In the genomic region with DNA sequence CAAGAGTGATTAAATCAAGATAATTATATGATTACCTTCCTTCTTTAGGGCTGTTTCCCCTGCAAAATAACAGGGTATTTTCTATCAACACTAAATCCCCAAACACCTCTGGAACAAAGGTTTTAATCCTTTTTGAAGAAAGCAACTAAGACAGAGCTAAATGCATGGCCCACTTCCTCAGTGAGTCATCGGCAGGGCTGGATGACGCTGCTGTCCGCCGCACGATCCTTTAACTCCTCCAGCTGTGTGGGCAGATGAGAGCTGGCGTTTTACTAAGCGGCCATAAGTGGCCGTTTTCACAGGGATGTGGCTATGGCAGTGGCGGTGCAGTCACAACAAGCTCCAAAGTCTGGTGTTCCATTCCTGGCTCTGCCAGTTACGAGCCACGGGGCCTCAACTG, we compare ENCODE assay signal across 13 cellular contexts.
DNase-seq lines count a peak whose midpoint lies in the region; FAIRE-seq and TF ChIP-seq lines count a peak whose summit lies in the region.
"Had no signal": no experiment of that assay in that cellular context is flagged by ENCODE, and none has a peak within 500 bp of the region (broad histone marks: within the 10 kb centered on the region; RNA-seq: fewer than 3 reads in every experiment).

No MANE protein-coding gene starts in this region.

- TF ChIP-seq CTCF in endothelial cell of umbilical vein (IDR thresholded peaks at IDR 0.05; ENCODE audit: extremely low read depth in 1 of 2, insufficient read depth in 1 of 2, low read depth in 1 of 2, low read length in 2 of 2) (no peak), tibial nerve (IDR thresholded peaks at IDR 0.05) (no peak), GM20000 (IDR thresholded peaks at IDR 0.05; ENCODE audit: extremely low read depth, missing control alignments) (no peak)

- dilution Hi-C loops in endothelial cell of umbilical vein (cut with MboI; ENCODE audit: extremely low pct_ligation_motif_present, low sequenced_read_pairs): no loop called here

- TF ChIP-seq EP300 in tibial nerve (IDR thresholded peaks at IDR 0.05): no peak

- H3K9me3 ChIP-seq in endothelial cell of umbilical vein (replicated peaks; ENCODE audit: control insufficient read depth, insufficient read depth, low read length): no peaks in the 10 kb centered on the region
- no peaks in the 10 kb centered on the region for H3K9me3 ChIP-seq in tibial nerve

- CTCF ChIA-PET in endothelial cell of umbilical vein (lab: Charles Lee): interaction anchor here (1.2 to 1.3 kb wide), 2 partner anchors 10 to 12 kb away, joined by 3 read pairs; no protein-coding TSS in a partner anchor

- no TSS peak for BruUV-seq in endothelial cell of umbilical vein (replicated peaks; lab: Mats Ljungman, UMichigan)

- POLR2A ChIA-PET in endothelial cell of umbilical vein (lab: Charles Lee): no interaction called here

- H3K36me3 ChIP-seq in endothelial cell of umbilical vein (ENCODE audit: control insufficient read depth in 2 of 2, extremely low read depth in 1 of 2, insufficient read depth in 2 of 2, low read length in 2 of 2) (peaks cover 0 to under 1% of the 10 kb centered on the region in 2 experiments), tibial nerve (peaks cover 0 to 45% (median 0%) of the 10 kb centered on the region in 3 donors)

- no peak overlapping the region for H3K4me2 ChIP-seq in endothelial cell of umbilical vein (ENCODE audit: insufficient read depth, low read length)

- no peaks in the 10 kb centered on the region for H3K27me3 ChIP-seq in endothelial cell of umbilical vein (ENCODE audit: control insufficient read depth in 2 of 2, insufficient read depth in 2 of 2, low read length in 2 of 2)
- H3K27me3 ChIP-seq in tibial nerve: no peaks in the 10 kb centered on the region

- H3K4me1 ChIP-seq in endothelial cell of umbilical vein (ENCODE audit: control insufficient read depth, extremely low read depth, insufficient read depth, low read length) (no peaks in the 10 kb centered on the region), tibial nerve (no peaks in the 10 kb centered on the region)

- in situ Hi-C loops in ACHN (cut with HindIII; ENCODE audit: low pct_ligation_motif_present, low pct_unique_long_range_greater_than_20kb, low sequenced_read_pairs): no loop called here

- intact Hi-C loops in endothelial cell of umbilical vein (cut with micrococcal nuclease): loop anchor here (10.0 kb wide), 1 partner anchor 177 kb away; no protein-coding TSS in a partner anchor

- 83 to 92% methylated on average over 9 to 11 of the region's 11 CpGs for WGBS in tibial nerve, 2 donors

- DNase-seq in HTR-8/SVneo (ENCODE audit: insufficient read length, low spot score) (peak; percentile 8), endothelial cell of umbilical vein (ENCODE audit: low read depth, low spot score) (peak; percentile 6), superior temporal gyrus (ENCODE audit: extremely low spot score) (peak; percentile 50), tibial nerve (ENCODE audit: low spot score in 2 of 2) (no peak), ACHN (no peak), GM20000 (ENCODE audit: low spot score) (no peak)
- DNase-seq: CD4-positive, alpha-beta memory T cell; GDM1; left colon; NCI-H226; stimulated activated CD4-positive, alpha-beta T cell treated with anti-CD3 and anti-CD28 coated beads, Interleukin-1b, Interleukin-23, amount 100 ng/mL, for 48 hours; stimulated activated CD8-positive, alpha-beta memory T cell treated with anti-CD3 and anti-CD28 coated beads, Interleukin-4, amount 100 ng/mL, for 48 hours had no signal

- H3K9ac ChIP-seq in endothelial cell of umbilical vein (replicated peaks; ENCODE audit: extremely low read depth, insufficient read depth, low read length): no peak overlapping the region

- H3K27ac ChIP-seq in endothelial cell of umbilical vein (ENCODE audit: insufficient read depth, low read depth, low read length) (no peak overlapping the region), tibial nerve (no peak overlapping the region)

- FAIRE-seq in HTR-8/SVneo (lab: Jason Lieb, UNC) (no peak), endothelial cell of umbilical vein (lab: Jason Lieb, UNC) (no peak)

- H3K4me3 ChIP-seq in endothelial cell of umbilical vein (replicated peaks in 1 of 3; ENCODE audit: insufficient read depth in 1 of 3, low read depth in 1 of 3, low read length in 3 of 3) (no peak overlapping the region), tibial nerve (no peak overlapping the region)

- TF ChIP-seq POLR2A in endothelial cell of umbilical vein (IDR thresholded peaks at IDR 0.05; ENCODE audit: low read depth, low read length): no peak
- TF ChIP-seq POLR2A in tibial nerve (IDR thresholded peaks at IDR 0.05): no peak

- no peaks in the 10 kb centered on the region for H4K20me1 ChIP-seq in endothelial cell of umbilical vein (replicated peaks; ENCODE audit: control insufficient read depth, extremely low read depth, insufficient read depth, low read length)

- no peaks in the 10 kb centered on the region for H3K9me1 ChIP-seq in endothelial cell of umbilical vein (replicated peaks; ENCODE audit: control insufficient read depth, extremely low read depth, insufficient read depth, low read length)

- no peaks in the 10 kb centered on the region for H3K79me2 ChIP-seq in endothelial cell of umbilical vein (ENCODE audit: control insufficient read depth, insufficient read depth, low read length)

- no peak overlapping the region for H2AFZ ChIP-seq in endothelial cell of umbilical vein (ENCODE audit: low read depth, low read length)

TF ChIP-seq in PFSK-1, 5 proteins besides CTCF, POLR2A, EP300 and RAD21 (continues in another document):
- TF ChIP-seq TAF1 (IDR thresholded peaks at IDR 0.05; ENCODE audit: borderline replicate concordance, insufficient read depth, low read length): no peak
- no peak for TF ChIP-seq SIN3A (IDR thresholded peaks at IDR 0.05; ENCODE audit: borderline replicate concordance, insufficient read depth, low read length)
- no peak for TF ChIP-seq POLR2AphosphoS5 (IDR thresholded peaks at IDR 0.05; ENCODE audit: low read depth, low read length)
- TF ChIP-seq, protein P1, sequence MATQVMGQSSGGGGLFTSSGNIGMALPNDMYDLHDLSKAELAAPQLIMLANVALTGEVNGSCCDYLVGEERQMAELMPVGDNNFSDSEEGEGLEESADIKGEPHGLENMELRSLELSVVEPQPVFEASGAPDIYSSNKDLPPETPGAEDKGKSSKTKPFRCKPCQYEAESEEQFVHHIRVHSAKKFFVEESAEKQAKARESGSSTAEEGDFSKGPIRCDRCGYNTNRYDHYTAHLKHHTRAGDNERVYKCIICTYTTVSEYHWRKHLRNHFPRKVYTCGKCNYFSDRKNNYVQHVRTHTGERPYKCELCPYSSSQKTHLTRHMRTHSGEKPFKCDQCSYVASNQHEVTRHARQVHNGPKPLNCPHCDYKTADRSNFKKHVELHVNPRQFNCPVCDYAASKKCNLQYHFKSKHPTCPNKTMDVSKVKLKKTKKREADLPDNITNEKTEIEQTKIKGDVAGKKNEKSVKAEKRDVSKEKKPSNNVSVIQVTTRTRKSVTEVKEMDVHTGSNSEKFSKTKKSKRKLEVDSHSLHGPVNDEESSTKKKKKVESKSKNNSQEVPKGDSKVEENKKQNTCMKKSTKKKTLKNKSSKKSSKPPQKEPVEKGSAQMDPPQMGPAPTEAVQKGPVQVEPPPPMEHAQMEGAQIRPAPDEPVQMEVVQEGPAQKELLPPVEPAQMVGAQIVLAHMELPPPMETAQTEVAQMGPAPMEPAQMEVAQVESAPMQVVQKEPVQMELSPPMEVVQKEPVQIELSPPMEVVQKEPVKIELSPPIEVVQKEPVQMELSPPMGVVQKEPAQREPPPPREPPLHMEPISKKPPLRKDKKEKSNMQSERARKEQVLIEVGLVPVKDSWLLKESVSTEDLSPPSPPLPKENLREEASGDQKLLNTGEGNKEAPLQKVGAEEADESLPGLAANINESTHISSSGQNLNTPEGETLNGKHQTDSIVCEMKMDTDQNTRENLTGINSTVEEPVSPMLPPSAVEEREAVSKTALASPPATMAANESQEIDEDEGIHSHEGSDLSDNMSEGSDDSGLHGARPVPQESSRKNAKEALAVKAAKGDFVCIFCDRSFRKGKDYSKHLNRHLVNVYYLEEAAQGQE (IDR thresholded peaks at IDR 0.05; ENCODE audit: insufficient read depth in 1 of 2, low read depth in 2 of 2, low read length in 2 of 2): 0 out of 4 replicates have a peak, but pooled peaks of 1 of the 2 experiments have one; percentile 52

TF ChIP-seq in endothelial cell of umbilical vein, 7 proteins besides CTCF, POLR2A, EP300 and RAD21:
- TF ChIP-seq GATA2 (IDR thresholded peaks at IDR 0.05; ENCODE audit: insufficient read depth, insufficient read length, low read depth, low read length) (no peak), EZH2 (IDR thresholded peaks at IDR 0.05; ENCODE audit: borderline replicate concordance, low read depth, low read length, severe bottlenecking) (no peak), FOS (IDR thresholded peaks at IDR 0.05; ENCODE audit: borderline replicate concordance, insufficient read depth, low read length) (no peak), MYC (IDR thresholded peaks at IDR 0.05; ENCODE audit: low read depth, low read length) (no peak), POLR2AphosphoS5 (IDR thresholded peaks at IDR 0.05; ENCODE audit: insufficient read depth, low read depth, low read length) (no peak), JUN (IDR thresholded peaks at IDR 0.05; ENCODE audit: borderline replicate concordance, insufficient read depth, insufficient read length, low read depth) (no peak)
- TF ChIP-seq, protein P2, sequence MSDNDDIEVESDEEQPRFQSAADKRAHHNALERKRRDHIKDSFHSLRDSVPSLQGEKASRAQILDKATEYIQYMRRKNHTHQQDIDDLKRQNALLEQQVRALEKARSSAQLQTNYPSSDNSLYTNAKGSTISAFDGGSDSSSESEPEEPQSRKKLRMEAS (IDR thresholded peaks at IDR 0.05; ENCODE audit: insufficient read depth, insufficient read length): no peak

Comparison
In these comparisons a context has a peak if more than half of its experiments do, and no peak if none do; other contexts are left out.
1. DNase-seq: peak in HTR-8/SVneo (single experiment), endothelial cell of umbilical vein (single experiment) and superior temporal gyrus (single experiment); none in tibial nerve (0 of 2), ACHN (single experiment) and GM20000 (single experiment).